ENCODE assay signal across 14 cellular contexts in genomic region chr2:99572380-99572779, GRCh38.
DNase-seq lines count a peak whose midpoint lies in the region; ATAC-seq and TF ChIP-seq lines count a peak whose summit lies in the region.
"Had no signal": no experiment of that assay in that cellular context is flagged by ENCODE, and none has a peak within 500 bp of the region (broad histone marks: within the 10 kb centered on the region; RNA-seq: fewer than 3 reads in every experiment).

No MANE protein-coding gene starts in this region.

- no peaks in the 10 kb centered on the region for H3K27me3 ChIP-seq in neural progenitor cell
- H3K27me3 ChIP-seq in colonic mucosa, result no peaks in the 10 kb centered on the region
- H3K27me3 ChIP-seq: upper lobe of left lung had no signal

- no peak overlapping the region for H2AFZ ChIP-seq in neural progenitor cell (replicated peaks)

- POLR2A ChIA-PET in GM10248 (lab: Yijun Ruan, JAX), result no interaction called here

- H3F3A ChIP-seq in neural progenitor cell (ENCODE audit: low read depth), result peaks cover 21% of the 10 kb centered on the region

- H3K27ac Mint-ChIP-seq in neural progenitor cell, result peak overlapping the region; percentile 50

- CTCF ChIA-PET in GM10248 (lab: Yijun Ruan, JAX), result interaction anchor here (6.5 kb wide), 1 partner anchor 13 kb away, joined by 35 read pairs; no protein-coding TSS in a partner anchor

- H4K20me1 ChIP-seq in neural progenitor cell (ENCODE audit: low read depth), result peaks cover 4% of the 10 kb centered on the region

- H3K9ac ChIP-seq in neural progenitor cell (no peak overlapping the region), colonic mucosa (ENCODE audit: low read depth in 2 of 2, low read length in 2 of 2) (no peak overlapping the region)

- H3K4me3 Mint-ChIP-seq in neural progenitor cell, result peak overlapping the region; percentile 65
- H3K4me3 Mint-ChIP-seq: CD14-positive monocyte had no signal

- intact Hi-C loops in colonic mucosa (cut with DNase I), result no loop called here

- H3K79me2 ChIP-seq in neural progenitor cell (ENCODE audit: low read depth), result no peaks in the 10 kb centered on the region

- H3K4me1 Mint-ChIP-seq in neural progenitor cell, result peaks cover 54% of the 10 kb centered on the region
- H3K4me1 Mint-ChIP-seq: CD14-positive monocyte had no signal

- H3K9me3 Mint-ChIP-seq in neural progenitor cell, result no peaks in the 10 kb centered on the region
- H3K9me3 Mint-ChIP-seq: CD14-positive monocyte had no signal

- H3K4me1 ChIP-seq in neural progenitor cell (peaks cover 30% of the 10 kb centered on the region), colonic mucosa (no peaks in the 10 kb centered on the region)
- H3K4me1 ChIP-seq: upper lobe of left lung had no signal

- no peaks in the 10 kb centered on the region for H3K36me3 Mint-ChIP-seq in neural progenitor cell

- H3K27ac ChIP-seq in neural progenitor cell (no peak overlapping the region), colonic mucosa (no peak overlapping the region)
- H3K27ac ChIP-seq: skin epidermis, upper lobe of left lung had no signal

- H3K4me3 ChIP-seq in neural progenitor cell (peak overlapping the region; percentile 6), colonic mucosa (no peak overlapping the region)
- H3K4me3 ChIP-seq: skin epidermis, upper lobe of left lung had no signal

- peaks cover 3% of the 10 kb centered on the region for H3K27me3 Mint-ChIP-seq in neural progenitor cell (ENCODE audit: insufficient read depth, low read depth)

- DNase-seq in EH (ENCODE audit: low read depth) (peak; percentile 49), NCI-H2107 (lab: John Stamatoyannopoulos, UW) (peak; percentile 55), cerebellum (ENCODE audit: low spot score) (peak; percentile 75), neural progenitor cell (ENCODE audit: low spot score) (peak; percentile 71), colonic mucosa (no peak), GM10248 (ENCODE audit: extremely low spot score) (no peak)
- DNase-seq: activated CD4-positive, alpha-beta T cell treated with anti-CD3 and anti-CD28 coated beads, Interleukin-2, amount 50 U/mL, for 1 hour; activated naive CD4-positive, alpha-beta T cell treated with Interleukin-2 at 50 U/mL for 16 hours; effector CD8-positive, alpha-beta T cell; upper lobe of left lung had no signal

- ATAC-seq in HG03457 (IDR thresholded peaks at IDR 0.05; ENCODE audit: unreplicated experiment), result no peak
- no peak for ATAC-seq in HG03442 (IDR thresholded peaks at IDR 0.05; ENCODE audit: unreplicated experiment)

- no peaks in the 10 kb centered on the region for H3K9me3 ChIP-seq in neural progenitor cell (ENCODE audit: low read depth)
- no peaks in the 10 kb centered on the region for H3K9me3 ChIP-seq in colonic mucosa
- H3K9me3 ChIP-seq: upper lobe of left lung had no signal

- no peaks in the 10 kb centered on the region for H3K36me3 ChIP-seq in neural progenitor cell
- no peaks in the 10 kb centered on the region for H3K36me3 ChIP-seq in colonic mucosa

- peak overlapping the region; percentile 54 for H3K4me2 ChIP-seq in neural progenitor cell

- TF ChIP-seq CTCF in neural progenitor cell (IDR thresholded peaks at IDR 0.05) (no peak), colonic mucosa (IDR thresholded peaks at IDR 0.05) (no peak), GM10248 (IDR thresholded peaks at IDR 0.05; ENCODE audit: control extremely low read depth, extremely low read depth, low read depth, missing control alignments) (no peak)

Comparison
In these comparisons a context has a peak if more than half of its experiments do, and no peak if none do; other contexts are left out.
1. DNase-seq: peak in EH (single experiment), NCI-H2107 (single experiment), cerebellum (single experiment) and neural progenitor cell (single experiment); none in colonic mucosa (single experiment) and GM10248 (single experiment).